ENCODE assay signal across 26 cellular contexts in the genomic region with DNA sequence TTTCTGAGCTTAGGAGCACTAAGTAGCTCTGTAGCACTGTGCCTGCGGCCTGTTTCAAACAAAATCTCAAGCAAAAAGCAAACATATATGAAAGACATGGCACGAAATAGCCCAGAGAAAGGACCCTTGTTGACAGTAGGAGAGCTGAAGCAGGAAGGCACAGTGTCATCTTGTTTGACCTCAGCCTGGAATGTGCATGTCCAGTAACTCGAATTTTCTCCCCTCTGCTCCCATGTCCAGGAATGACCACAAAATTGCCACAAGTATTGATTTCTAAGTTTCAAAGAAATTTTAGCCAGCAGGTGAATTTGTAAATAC.
DNase-seq lines count a peak whose midpoint lies in the region; ATAC-seq and TF ChIP-seq lines count a peak whose summit lies in the region.
"Had no signal": no experiment of that assay in that cellular context is flagged by ENCODE, and none has a peak within 500 bp of the region (broad histone marks: within the 10 kb centered on the region; RNA-seq: fewer than 3 reads in every experiment).

No MANE protein-coding gene starts in this region.

- H3K4me3 ChIP-seq in esophagus muscularis mucosa, result no peak overlapping the region
- H3K4me3 ChIP-seq in rectal smooth muscle tissue (ENCODE audit: low read length), result no peak overlapping the region
- H3K4me3 ChIP-seq in transverse colon, result no peak overlapping the region
- H3K4me3 ChIP-seq: BLaER1, GM23248, MG63, right atrium auricular region had no signal

- H3K36me3 ChIP-seq in esophagus muscularis mucosa (no peaks in the 10 kb centered on the region), rectal smooth muscle tissue (ENCODE audit: control insufficient read depth, insufficient read depth, low read length) (no peaks in the 10 kb centered on the region), transverse colon (no peaks in the 10 kb centered on the region)
- H3K36me3 ChIP-seq: BLaER1, MG63, right atrium auricular region had no signal

- 91% methylated on average over 3 of the region's 3 CpGs for WGBS in esophagus muscularis mucosa
- 83 to 84% methylated on average over 2 to 3 of the region's 3 CpGs for WGBS in transverse colon (ENCODE audit: low coverage in 1 of 2), 2 donors

- H3K4me3 Mint-ChIP-seq in activated T-cell treated with anti-CD3 and anti-CD28 coated beads, Interleukin-2, amount 50 U/mL, for 72 hours, result no peak overlapping the region
- H3K4me3 Mint-ChIP-seq: activated naive CD4-positive, alpha-beta T cell treated with anti-CD3 and anti-CD28 coated beads, Interleukin-2, amount 10 ng/mL, durations not matched to agents 7 days and 5 days; WTC11 had no signal

- TF ChIP-seq POLR2A in esophagus muscularis mucosa (IDR thresholded peaks at IDR 0.05; ENCODE audit: low read depth) (no peak), transverse colon (IDR thresholded peaks at IDR 0.05) (no peak)

- H3K27me3 Mint-ChIP-seq in activated T-cell treated with anti-CD3 and anti-CD28 coated beads, Interleukin-2, amount 50 U/mL, for 72 hours (ENCODE audit: low read depth), result no peaks in the 10 kb centered on the region
- H3K27me3 Mint-ChIP-seq: activated naive CD4-positive, alpha-beta T cell treated with anti-CD3 and anti-CD28 coated beads, Interleukin-2, amount 10 ng/mL, durations not matched to agents 7 days and 5 days; naive thymus-derived CD4-positive, alpha-beta T cell had no signal

- H3K9ac ChIP-seq in rectal smooth muscle tissue (ENCODE audit: low read length), result no peak overlapping the region
- H3K9ac ChIP-seq: BLaER1, GM23248 had no signal

- ATAC-seq in activated T-cell treated with anti-CD3 and anti-CD28 coated beads, Interleukin-2, amount 50 U/mL, for 72 hours (replicated peaks in 1 of 2), result no peak
- no peak for ATAC-seq in HG03097 (IDR thresholded peaks at IDR 0.05; ENCODE audit: low FRiP score, unreplicated experiment)
- ATAC-seq in HG02763 (IDR thresholded peaks at IDR 0.05; ENCODE audit: unreplicated experiment), result no peak
- ATAC-seq: left cardiac atrium; naive thymus-derived CD4-positive, alpha-beta T cell; SK-N-SH treated with all-trans-retinoic acid at 6 μM for 48 hours; WTC11 had no signal

- H3K9me3 ChIP-seq in esophagus muscularis mucosa (no peaks in the 10 kb centered on the region), transverse colon (no peaks in the 10 kb centered on the region)
- H3K9me3 ChIP-seq: BLaER1, right atrium auricular region had no signal

- no peak for TF ChIP-seq CTCF in esophagus muscularis mucosa (IDR thresholded peaks at IDR 0.05)
- TF ChIP-seq CTCF in transverse colon (IDR thresholded peaks at IDR 0.05), result no peak

- H3K36me3 Mint-ChIP-seq in activated T-cell treated with anti-CD3 and anti-CD28 coated beads, Interleukin-2, amount 50 U/mL, for 72 hours (ENCODE audit: insufficient read depth in 2 of 2), result peaks cover 3 to 5% of the 10 kb centered on the region in 2 donors
- H3K36me3 Mint-ChIP-seq: activated naive CD4-positive, alpha-beta T cell treated with anti-CD3 and anti-CD28 coated beads, Interleukin-2, amount 10 ng/mL, durations not matched to agents 7 days and 5 days; WTC11 had no signal

- TF ChIP-seq EP300 in esophagus muscularis mucosa (IDR thresholded peaks at IDR 0.05) (no peak), transverse colon (IDR thresholded peaks at IDR 0.05; ENCODE audit: low read depth) (no peak)

- H3K4me1 ChIP-seq in esophagus muscularis mucosa (peaks cover 0 to 66% (median 64%) of the 10 kb centered on the region in 4 donors), rectal smooth muscle tissue (ENCODE audit: control insufficient read depth, insufficient read depth, low read length) (peaks cover 25% of the 10 kb centered on the region), transverse colon (peaks cover 3 to 33% (median 21%) of the 10 kb centered on the region in 4 donors)
- H3K4me1 ChIP-seq: BLaER1 had no signal

- H3K27me3 ChIP-seq in esophagus muscularis mucosa (no peaks in the 10 kb centered on the region), rectal smooth muscle tissue (ENCODE audit: control insufficient read depth, insufficient read depth, low read length) (no peaks in the 10 kb centered on the region), transverse colon (no peaks in the 10 kb centered on the region)
- H3K27me3 ChIP-seq: BLaER1, MG63, right atrium auricular region had no signal

- intact Hi-C loops in esophagus muscularis mucosa (cut with DNase I) (no loop called here), transverse colon (cut with DNase I; ENCODE audit: low total_unique reads) (loop anchor here (10.0 kb wide), 1 partner anchor 356 kb away; the partner anchor contains the start of gene CAMK1D)

- peak overlapping the region; percentile 70 for H3K27ac Mint-ChIP-seq in activated T-cell treated with anti-CD3 and anti-CD28 coated beads, Interleukin-2, amount 50 U/mL, for 72 hours
- H3K27ac Mint-ChIP-seq: WTC11 had no signal

- H3K4me1 Mint-ChIP-seq in activated T-cell treated with anti-CD3 and anti-CD28 coated beads, Interleukin-2, amount 50 U/mL, for 72 hours (ENCODE audit: low read depth), result peaks cover 50% of the 10 kb centered on the region
- H3K4me1 Mint-ChIP-seq: WTC11 had no signal

- H3K27ac ChIP-seq in esophagus muscularis mucosa (replicated peaks in 1 of 4), result peak overlapping the region; percentile 42 to 73 (median 58)
- peak overlapping the region; percentile 67 for H3K27ac ChIP-seq in rectal smooth muscle tissue (ENCODE audit: low read depth, low read length)
- peak overlapping the region; percentile 68 to 86 (median 82) for H3K27ac ChIP-seq in transverse colon
- H3K27ac ChIP-seq: BLaER1, GM23248, right atrium auricular region had no signal

- no peak for DNase-seq in activated T-cell treated with anti-CD3 and anti-CD28 coated beads, Interleukin-2, amount 50 U/mL, for 72 hours
- no peak for DNase-seq in activated T-cell treated with anti-CD3 and anti-CD28 coated beads, Interleukin-2, amount 50 U/mL, for 48 hours
- DNase-seq in esophagus muscularis mucosa (ENCODE audit: extremely low spot score) (no peak), transverse colon (no peak)
- no peak for DNase-seq in effector CD4-positive, alpha-beta T cell
- DNase-seq: activated CD4-positive, alpha-beta T cell treated with anti-CD3 and anti-CD28 coated beads, Interleukin-2, amount 50 U/mL, for 1 hour; activated naive CD4-positive, alpha-beta T cell treated with anti-CD3 and anti-CD28 coated beads, Interleukin-2, amount 10 ng/mL, durations not matched to agents 7 days and 5 days; central memory CD4-positive, alpha-beta T cell; foreskin fibroblast; GDM1; left cardiac atrium; mesendoderm; MG63; naive thymus-derived CD4-positive, alpha-beta T cell; NCI-H1417; NCI-H2081; NCI-H82; T-helper 9 cell had no signal

- in situ Hi-C loops in transverse colon (cut with MboI; ENCODE audit: low pct_ligation_motif_present in 1 of 4, low pct_unique_long_range_greater_than_20kb in 1 of 4, low sequenced_read_pairs in 3 of 4), result no loop called here

- peaks cover 0 to 2% of the 10 kb centered on the region in 2 donors for H3K9me3 Mint-ChIP-seq in activated T-cell treated with anti-CD3 and anti-CD28 coated beads, Interleukin-2, amount 50 U/mL, for 72 hours
- H3K9me3 Mint-ChIP-seq: activated naive CD4-positive, alpha-beta T cell treated with anti-CD3 and anti-CD28 coated beads, Interleukin-2, amount 10 ng/mL, durations not matched to agents 7 days and 5 days; WTC11 had no signal
